ENCODE assay signal across 17 cellular contexts in genomic region chr11:41522899-41523672, GRCh38.
"Had no signal": no experiment of that assay in that cellular context is flagged by ENCODE, and none has a peak within 500 bp of the region (broad histone marks: within the 10 kb centered on the region; RNA-seq: fewer than 3 reads in every experiment).

No MANE protein-coding gene starts in this region.

- H3K4me1 ChIP-seq: psoas muscle, suprapubic skin had no signal

- H3K27me3 ChIP-seq: suprapubic skin had no signal

- H3K36me3 ChIP-seq: suprapubic skin had no signal

- H3K4me1 Mint-ChIP-seq: activated CD4-positive, alpha-beta T cell treated with anti-CD3 and anti-CD28 coated beads for 36 hours; activated T-helper 17 cell treated with anti-CD3 and anti-CD28 coated beads, Interleukin-2, amount 50 U/mL, for 72 hours had no signal

- H3K9me3 ChIP-seq: psoas muscle, suprapubic skin had no signal

- ATAC-seq: activated CD4-positive, alpha-beta T cell treated with anti-CD3 and anti-CD28 coated beads for 36 hours; activated T-helper 17 cell treated with anti-CD3 and anti-CD28 coated beads, Interleukin-2, amount 50 U/mL, for 72 hours; effector memory CD8-positive, alpha-beta T cell; left colon; psoas muscle; stimulated activated naive CD8-positive, alpha-beta T cell treated with anti-CD3 and anti-CD28 coated beads, Interleukin-15, Interleukin-2, amounts not matched to agents 100 U/mL and 50 U/mL, for 24 hours had no signal

- H3K9me3 Mint-ChIP-seq: brain, nephron progenitor cell had no signal

- H3K4me3 Mint-ChIP-seq: activated CD4-positive, alpha-beta T cell treated with anti-CD3 and anti-CD28 coated beads for 36 hours; activated naive CD4-positive, alpha-beta T cell treated with anti-CD3 and anti-CD28 coated beads for 36 hours; activated T-helper 17 cell treated with anti-CD3 and anti-CD28 coated beads, Interleukin-2, amount 50 U/mL, for 72 hours; brain; effector memory CD8-positive, alpha-beta T cell; nephron progenitor cell had no signal

- H3K27me3 Mint-ChIP-seq: activated CD4-positive, alpha-beta T cell treated with anti-CD3 and anti-CD28 coated beads for 36 hours; activated T-helper 17 cell treated with anti-CD3 and anti-CD28 coated beads, Interleukin-2, amount 50 U/mL, for 72 hours; brain; effector memory CD8-positive, alpha-beta T cell had no signal

- H3K27ac Mint-ChIP-seq: activated CD4-positive, alpha-beta T cell treated with anti-CD3 and anti-CD28 coated beads for 36 hours; activated naive CD4-positive, alpha-beta T cell treated with anti-CD3 and anti-CD28 coated beads for 36 hours; activated T-helper 17 cell treated with anti-CD3 and anti-CD28 coated beads, Interleukin-2, amount 50 U/mL, for 72 hours; brain; effector memory CD8-positive, alpha-beta T cell; nephron progenitor cell had no signal

- H3K36me3 Mint-ChIP-seq: brain had no signal

- DNase-seq: activated CD4-positive, alpha-beta T cell treated with anti-CD3 and anti-CD28 coated beads for 36 hours; activated naive CD4-positive, alpha-beta T cell treated with anti-CD3 and anti-CD28 coated beads for 36 hours; activated T-cell treated with anti-CD3 and anti-CD28 coated beads for 4 hours; effector memory CD8-positive, alpha-beta T cell; erythroblast; hippocampal formation; left colon; nephron progenitor cell; psoas muscle; stimulated activated CD4-positive, alpha-beta T cell treated with anti-CD3 and anti-CD28 coated beads, Interleukin-4, amount 100 ng/mL, for 1 hour; stimulated activated CD8-positive, alpha-beta memory T cell treated with anti-CD3 and anti-CD28 coated beads, Interleukin-4, amount 100 ng/mL, for 48 hours; stimulated activated naive CD8-positive, alpha-beta T cell treated with anti-CD3 and anti-CD28 coated beads, Interleukin-15, Interleukin-2, amounts not matched to agents 100 U/mL and 50 U/mL, for 24 hours; T-helper 9 cell had no signal

- H3K27ac ChIP-seq: psoas muscle, suprapubic skin had no signal

- H3K4me3 ChIP-seq: lung, psoas muscle, suprapubic skin had no signal
